ENCODE assay signal across 25 cellular contexts in genomic region chr13:70394149-70394548, GRCh38.
"Had no signal": no experiment of that assay in that cellular context is flagged by ENCODE, and none has a peak within 500 bp of the region (broad histone marks: within the 10 kb centered on the region; RNA-seq: fewer than 3 reads in every experiment).

No MANE protein-coding gene starts in this region.

- H3K4me3 Mint-ChIP-seq: endodermal cell; naive B cell; nephron; stimulated activated memory B cell treated with anti-CD40 and anti-IgM and Interleukin-4, amounts not matched to agents 10 μg/mL and 1 μg/mL and 100 μg/mL, for 72 hours; stimulated activated naive CD8-positive, alpha-beta T cell treated with anti-CD3 and anti-CD28 coated beads, Interleukin-15, Interleukin-2, amounts not matched to agents 100 ng/mL and 50 ng/mL, for 24 hours had no signal

- H3K27ac ChIP-seq: coronary artery, foreskin keratinocyte, heart left ventricle, parathyroid adenoma, spleen, tibial artery, upper lobe of left lung, uterus had no signal

- H3K4me1 Mint-ChIP-seq: naive B cell; stimulated activated memory B cell treated with anti-CD40 and anti-IgM and Interleukin-4, amounts not matched to agents 10 μg/mL and 1 μg/mL and 100 μg/mL, for 72 hours had no signal

- H3K36me3 ChIP-seq: heart left ventricle, spleen, tibial artery, upper lobe of left lung, uterus had no signal

- ATAC-seq: foreskin keratinocyte; heart left ventricle; left colon; left ventricle myocardium superior; sciatic nerve; stimulated activated memory B cell treated with anti-CD40 and anti-IgM and Interleukin-4, amounts not matched to agents 10 μg/mL and 1 μg/mL and 100 μg/mL, for 72 hours had no signal

- H3K27me3 ChIP-seq: foreskin keratinocyte, heart left ventricle, spleen, tibial artery, upper lobe of left lung, uterus had no signal

- H3K27me3 Mint-ChIP-seq: naive B cell; stimulated activated memory B cell treated with anti-CD40 and anti-IgM and Interleukin-4, amounts not matched to agents 10 μg/mL and 1 μg/mL and 100 μg/mL, for 72 hours; stimulated activated naive CD8-positive, alpha-beta T cell treated with anti-CD3 and anti-CD28 coated beads, Interleukin-15, Interleukin-2, amounts not matched to agents 100 ng/mL and 50 ng/mL, for 24 hours had no signal

- H3K36me3 Mint-ChIP-seq: naive B cell; stimulated activated memory B cell treated with anti-CD40 and anti-IgM and Interleukin-4, amounts not matched to agents 10 μg/mL and 1 μg/mL and 100 μg/mL, for 72 hours had no signal

- H3K79me2 ChIP-seq: parathyroid adenoma had no signal

- H3K9me3 ChIP-seq: tibial artery, upper lobe of left lung, uterus had no signal

- H2AFZ ChIP-seq: parathyroid adenoma had no signal

- H3K4me1 ChIP-seq: foreskin keratinocyte, heart left ventricle, parathyroid adenoma, spleen, tibial artery, upper lobe of left lung, uterus had no signal

- DNase-seq: effector CD4-positive, alpha-beta T cell; endodermal cell; erythroblast; foreskin keratinocyte; heart left ventricle; hippocampal formation; kidney; left colon; left ventricle myocardium superior; mesenchymal stem cell; naive B cell; spleen; stimulated activated CD4-positive, alpha-beta T cell treated with anti-CD3 and anti-CD28 coated beads, Interleukin-15, amount 100 ng/mL, for 24 hours; stimulated activated CD4-positive, alpha-beta T cell treated with anti-CD3 and anti-CD28 coated beads, Interleukin-1b, Interleukin-23, amount 100 ng/mL, for 48 hours; stimulated activated CD4-positive, alpha-beta T cell treated with anti-CD3 and anti-CD28 coated beads, Interleukin-4, amount 100 ng/mL, for 24 hours; tibial artery; upper lobe of left lung; uterus had no signal

- H3K9ac ChIP-seq: parathyroid adenoma had no signal

- H3K4me3 ChIP-seq: coronary artery, heart left ventricle, lung, spleen, tibial artery, upper lobe of left lung, uterus had no signal

- H3K27ac Mint-ChIP-seq: endodermal cell; naive B cell; nephron; stimulated activated memory B cell treated with anti-CD40 and anti-IgM and Interleukin-4, amounts not matched to agents 10 μg/mL and 1 μg/mL and 100 μg/mL, for 72 hours; stimulated activated naive CD8-positive, alpha-beta T cell treated with anti-CD3 and anti-CD28 coated beads, Interleukin-15, Interleukin-2, amounts not matched to agents 100 ng/mL and 50 ng/mL, for 24 hours had no signal
